In genomic region chr17:6394055-6394454, GRCh38 we compare ENCODE assay signal across 16 cellular contexts. TPM values are rescaled to one million over a fixed set of nuclear protein-coding genes. Genes with fewer than 3 reads are reported as not detected.
A peak's percentile ranks its signal among the peaks of the same experiment; 100 is the strongest.
DNase-seq lines count a peak whose midpoint lies in the region; ATAC-seq and TF ChIP-seq lines count a peak whose summit lies in the region.
"Had no signal": no experiment of that assay in that cellular context is flagged by ENCODE, and none has a peak within 500 bp of the region (broad histone marks: within the 10 kb centered on the region; RNA-seq: fewer than 3 reads in every experiment).

No MANE protein-coding gene starts in this region.

- no peaks in the 10 kb centered on the region for H3K27me3 ChIP-seq in neural progenitor cell
- H3K27me3 ChIP-seq: BLaER1 had no signal

- no peak for ATAC-seq in activated naive CD8-positive, alpha-beta T cell treated with anti-CD3 and anti-CD28 coated beads, Interleukin-2, amount 50 U/mL, for 24 hours
- ATAC-seq in HG02571 (IDR thresholded peaks at IDR 0.05; ENCODE audit: unreplicated experiment) = no peak

- no peak overlapping the region for H3K9ac ChIP-seq in neural progenitor cell
- H3K9ac ChIP-seq: BLaER1 had no signal

- H3K27ac ChIP-seq in cingulate gyrus (ENCODE audit: low read depth, low read length) = peak overlapping the region; percentile 12
- no peak overlapping the region for H3K27ac ChIP-seq in neural progenitor cell
- H3K27ac ChIP-seq: BLaER1 had no signal

- no peaks in the 10 kb centered on the region for H3K36me3 ChIP-seq in neural progenitor cell
- H3K36me3 ChIP-seq: BLaER1 had no signal

- H3K4me1 ChIP-seq in neural progenitor cell = peaks cover 9% of the 10 kb centered on the region
- H3K4me1 ChIP-seq: BLaER1, Caco-2 had no signal

- H3K27me3 Mint-ChIP-seq in neural progenitor cell (ENCODE audit: insufficient read depth, low read depth) = peaks cover 10% of the 10 kb centered on the region
- H3K27me3 Mint-ChIP-seq in activated naive CD8-positive, alpha-beta T cell treated with anti-CD3 and anti-CD28 coated beads, Interleukin-2, amount 50 U/mL, for 24 hours = peaks cover 37% of the 10 kb centered on the region

- peaks cover 12% of the 10 kb centered on the region for H3K9me3 Mint-ChIP-seq in neural progenitor cell
- peaks cover 2% of the 10 kb centered on the region for H3K9me3 Mint-ChIP-seq in activated naive CD8-positive, alpha-beta T cell treated with anti-CD3 and anti-CD28 coated beads, Interleukin-2, amount 50 U/mL, for 24 hours

- no peaks in the 10 kb centered on the region for H3K9me3 ChIP-seq in neural progenitor cell (ENCODE audit: low read depth)
- H3K9me3 ChIP-seq: BLaER1, Caco-2 had no signal

- H3K4me1 Mint-ChIP-seq in neural progenitor cell = peaks cover 39% of the 10 kb centered on the region
- no peaks in the 10 kb centered on the region for H3K4me1 Mint-ChIP-seq in activated naive CD8-positive, alpha-beta T cell treated with anti-CD3 and anti-CD28 coated beads, Interleukin-2, amount 50 U/mL, for 24 hours
- H3K4me1 Mint-ChIP-seq: CD8-positive, alpha-beta memory T cell had no signal

- no peak for TF ChIP-seq CTCF in neural progenitor cell (IDR thresholded peaks at IDR 0.05)

- no peak overlapping the region for H3K4me2 ChIP-seq in neural progenitor cell
- H3K4me2 ChIP-seq: BLaER1 had no signal

- no peak overlapping the region for H3K4me3 ChIP-seq in neural progenitor cell
- H3K4me3 ChIP-seq: BLaER1 had no signal

- H3K4me3 Mint-ChIP-seq in neural progenitor cell = peak overlapping the region; percentile 20
- no peak overlapping the region for H3K4me3 Mint-ChIP-seq in activated naive CD8-positive, alpha-beta T cell treated with anti-CD3 and anti-CD28 coated beads, Interleukin-2, amount 50 U/mL, for 24 hours
- H3K4me3 Mint-ChIP-seq: CD8-positive, alpha-beta memory T cell had no signal

- H3K27ac Mint-ChIP-seq in neural progenitor cell = peak overlapping the region; percentile 80
- no peak overlapping the region for H3K27ac Mint-ChIP-seq in activated naive CD8-positive, alpha-beta T cell treated with anti-CD3 and anti-CD28 coated beads, Interleukin-2, amount 50 U/mL, for 24 hours

- H2AFZ ChIP-seq in neural progenitor cell (replicated peaks) = no peak overlapping the region

- H3F3A ChIP-seq in neural progenitor cell (ENCODE audit: low read depth) = peaks cover 5% of the 10 kb centered on the region

- peak; percentile 12 for DNase-seq in NCI-H2227 treated with DMSO at 0.1 percent for 48 hours (lab: John Stamatoyannopoulos, UW)
- no peak for DNase-seq in NCI-H2227 (lab: John Stamatoyannopoulos, UW; ENCODE audit: unreplicated experiment)
- DNase-seq in neural progenitor cell (ENCODE audit: low spot score) = no peak
- no peak for DNase-seq in activated naive CD8-positive, alpha-beta T cell treated with anti-CD3 and anti-CD28 coated beads, Interleukin-2, amount 50 U/mL, for 24 hours
- DNase-seq in activated CD8-positive, alpha-beta memory T cell treated with anti-CD3 and anti-CD28 coated beads, Interleukin-2, amount 50 U/mL, for 48 hours = no peak
- DNase-seq: 8988T; AML-193; Caco-2; CD8-positive, alpha-beta memory T cell; DND-41; GF-D8; H7 had no signal

- no peaks in the 10 kb centered on the region for H3K79me2 ChIP-seq in neural progenitor cell (ENCODE audit: low read depth)

- no peaks in the 10 kb centered on the region for H4K20me1 ChIP-seq in neural progenitor cell (ENCODE audit: low read depth)
- H4K20me1 ChIP-seq: BLaER1 had no signal

- no peaks in the 10 kb centered on the region for H3K36me3 Mint-ChIP-seq in neural progenitor cell
- no peaks in the 10 kb centered on the region for H3K36me3 Mint-ChIP-seq in activated naive CD8-positive, alpha-beta T cell treated with anti-CD3 and anti-CD28 coated beads, Interleukin-2, amount 50 U/mL, for 24 hours (ENCODE audit: low read depth)
- H3K36me3 Mint-ChIP-seq: CD8-positive, alpha-beta memory T cell had no signal

RNA-seq across cellular contexts. Expression of gene AIPL1, which starts 40.9 kb away (rescaled TPM):
- 0.37 and 2.3 TPM in 2 replicates for total RNA-seq in neural progenitor cell (ENCODE audit: low replicate concordance)
- total RNA-seq: Caco-2; CD8-positive, alpha-beta memory T cell; HepG2 had no signal

RNA-seq across cellular contexts. Expression of gene PIMREG, which starts 50.2 kb away (rescaled TPM):
- total RNA-seq in neural progenitor cell (ENCODE audit: low replicate concordance) = 71.3 and 151 TPM in 2 replicates
